ENCODE assay signal across 1 cellular context in the genomic region with DNA sequence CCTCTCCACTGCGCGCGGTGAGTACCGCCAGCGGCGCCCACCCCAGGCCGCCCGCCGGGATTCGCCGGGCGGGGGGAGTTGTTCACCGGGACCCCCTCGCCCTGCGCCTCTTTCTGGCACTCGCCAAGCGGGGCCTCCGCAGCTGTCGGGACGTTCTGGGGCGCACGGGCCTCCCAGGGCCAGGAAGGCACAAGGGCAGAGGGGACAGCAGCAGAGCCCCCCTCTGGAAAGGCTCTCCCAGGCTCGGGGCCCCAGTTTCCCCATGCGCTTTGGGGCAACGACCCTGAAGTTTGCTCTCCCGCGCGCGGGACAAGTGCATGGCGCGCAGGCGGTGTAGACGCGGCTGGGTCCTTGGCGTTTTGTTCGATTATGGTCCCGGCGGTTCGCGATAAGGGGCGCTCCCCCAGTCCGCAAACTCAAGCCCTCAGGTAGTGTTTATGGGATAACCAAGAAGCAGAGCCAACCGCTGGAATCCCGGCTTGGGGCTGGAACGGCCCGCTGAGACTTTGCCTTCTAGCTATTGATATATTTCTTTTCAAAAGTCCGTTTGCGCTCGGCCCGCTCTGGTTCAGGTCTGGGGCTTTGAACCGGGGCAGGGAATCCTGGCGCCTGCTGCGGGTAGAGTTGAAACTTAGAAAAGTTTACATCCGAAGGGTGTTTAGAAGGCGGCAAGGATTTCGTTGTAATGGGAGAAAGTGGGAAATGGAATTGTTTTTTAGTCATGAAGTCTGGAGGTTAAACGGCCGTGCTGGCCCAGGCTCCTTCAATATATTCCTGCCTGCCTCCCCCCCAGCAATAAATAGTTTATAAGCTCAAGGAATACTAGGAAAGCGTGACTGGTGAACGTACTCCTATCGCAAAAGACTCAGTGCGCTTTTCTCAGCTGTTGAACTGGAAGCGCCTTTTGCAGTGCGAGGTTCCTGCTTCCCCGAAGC.
TF ChIP-seq lines count a peak whose summit lies in the region.

No MANE protein-coding gene starts in this region.

TF ChIP-seq in IMR-90, 13 proteins besides CTCF, POLR2A, EP300 and RAD21:
- no peak for TF ChIP-seq BHLHE40 (IDR thresholded peaks at IDR 0.05; ENCODE audit: low read depth, low read length)
- no peak for TF ChIP-seq MAZ (IDR thresholded peaks at IDR 0.05; ENCODE audit: borderline replicate concordance, low read depth, low read length)
- no peak for TF ChIP-seq FOS (IDR thresholded peaks at IDR 0.05; ENCODE audit: low read depth, low read length)
- TF ChIP-seq CEBPB (IDR thresholded peaks at IDR 0.05; ENCODE audit: low read depth, low read length), result no peak
- TF ChIP-seq MXI1 (IDR thresholded peaks at IDR 0.05; ENCODE audit: borderline replicate concordance, low read depth, low read length), result no peak
- no peak for TF ChIP-seq SMC3 (IDR thresholded peaks at IDR 0.05; ENCODE audit: low read depth, low read length)
- no peak for TF ChIP-seq MAFK (IDR thresholded peaks at IDR 0.05; ENCODE audit: low read depth, low read length)
- no peak for TF ChIP-seq RCOR1 (IDR thresholded peaks at IDR 0.05; ENCODE audit: insufficient replicate concordance, low read length)
- no peak for TF ChIP-seq CHD1 (IDR thresholded peaks at IDR 0.05; ENCODE audit: low read depth, low read length)
- no peak for TF ChIP-seq NFE2L2 (IDR thresholded peaks at IDR 0.05; ENCODE audit: low read depth, low read length)
- TF ChIP-seq RFX5 (IDR thresholded peaks at IDR 0.05; ENCODE audit: low read depth, low read length), result no peak
- TF ChIP-seq USF2 (IDR thresholded peaks at IDR 0.05; ENCODE audit: low read depth, low read length), result no peak
